7 cellular contexts compared by ENCODE assay signal in genomic region chr12:121793501-121793835, GRCh38. TPM values are rescaled to one million over a fixed set of nuclear protein-coding genes. Genes with fewer than 3 reads are reported as not detected.
DNase-seq lines count a peak whose midpoint lies in the region; ATAC-seq and TF ChIP-seq lines count a peak whose summit lies in the region.

A gene with protein sequence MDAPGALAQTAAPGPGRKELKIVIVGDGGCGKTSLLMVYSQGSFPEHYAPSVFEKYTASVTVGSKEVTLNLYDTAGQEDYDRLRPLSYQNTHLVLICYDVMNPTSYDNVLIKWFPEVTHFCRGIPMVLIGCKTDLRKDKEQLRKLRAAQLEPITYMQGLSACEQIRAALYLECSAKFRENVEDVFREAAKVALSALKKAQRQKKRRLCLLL (minus strand): TSS chr12:121793688. CDS start chr12:121793633, 55 bp downstream.

- no TSS peak for BruUV-seq in PC-9 (replicated peaks; lab: Mats Ljungman, UMichigan)

- no peaks in the 10 kb centered on the region for H3K9me3 Mint-ChIP-seq in stimulated activated effector memory CD8-positive, alpha-beta T cell treated with anti-CD3 and anti-CD28 coated beads, Interleukin-12 subunit alpha, Interleukin-12 subunit beta, amount 100 ng/mL, for 72 hours

- DNase-seq in PC-9 (no peak), body of pancreas (peak in 3 of 4 donors; percentile 44 to 54 (median 47)), iris pigment epithelial cell (ENCODE audit: low read depth) (peak; percentile 16), superior temporal gyrus (ENCODE audit: extremely low spot score) (no peak)
- DNase-seq in stimulated activated effector memory CD8-positive, alpha-beta T cell treated with anti-CD3 and anti-CD28 coated beads, Interleukin-12 subunit alpha, Interleukin-12 subunit beta, amount 100 ng/mL, for 72 hours (ENCODE audit: low spot score in 2 of 2): no peak

- H3K4me3 ChIP-seq in PC-9 (peak within 1 kb of the TSS; percentile 79), body of pancreas (peak within 1 kb of the TSS; percentile 4 to 43)

- 0 to 2% methylated on average over 11 to 30 of the region's 31 CpGs for WGBS in body of pancreas, 2 donors

- POLR2A ChIA-PET in PC-9 (lab: Charles Lee; ENCODE audit: unreplicated experiment): interaction anchor here (0.5 to 1.1 kb wide), 3 partner anchors 10 to 42 kb away, joined by 4 to 5 read pairs (median 4); no protein-coding TSS in a partner anchor

- intact Hi-C loops in PC-9 (cut with micrococcal nuclease; ENCODE audit: unreplicated experiment): loop anchor here (2.0 to 10.0 kb wide), 5 partner anchors 81 to 569 kb away; partner anchors contain the start of gene TMEM120B
- intact Hi-C loops in body of pancreas (cut with DNase I): loop anchor here (10.0 kb wide), 1 partner anchor 91 kb away; the partner anchor contains the start of gene PSMD9

- peak within 1 kb of the TSS; percentile 93 for H3K4me2 ChIP-seq in PC-9

- H3K27ac Mint-ChIP-seq in stimulated activated effector memory CD8-positive, alpha-beta T cell treated with anti-CD3 and anti-CD28 coated beads, Interleukin-12 subunit alpha, Interleukin-12 subunit beta, amount 100 ng/mL, for 72 hours: peak within 1 kb of the TSS; percentile 98

- H2AFZ ChIP-seq in PC-9: peak within 1 kb of the TSS; percentile 80

- peaks cover 71% of the 10 kb centered on the region for H3K4me1 ChIP-seq in PC-9 (replicated peaks; ENCODE audit: insufficient read depth)
- peaks cover 68% of the 10 kb centered on the region for H3K4me1 ChIP-seq in body of pancreas

- H3K36me3 Mint-ChIP-seq in stimulated activated effector memory CD8-positive, alpha-beta T cell treated with anti-CD3 and anti-CD28 coated beads, Interleukin-12 subunit alpha, Interleukin-12 subunit beta, amount 100 ng/mL, for 72 hours: peaks cover 86% of the 10 kb centered on the region

- peaks cover 70% of the 10 kb centered on the region for H3F3A ChIP-seq in PC-9 (ENCODE audit: insufficient read depth, low read depth)

- H3K4me1 Mint-ChIP-seq in stimulated activated effector memory CD8-positive, alpha-beta T cell treated with anti-CD3 and anti-CD28 coated beads, Interleukin-12 subunit alpha, Interleukin-12 subunit beta, amount 100 ng/mL, for 72 hours: peaks cover 69% of the 10 kb centered on the region

- TF ChIP-seq POLR2A in body of pancreas (IDR thresholded peaks at IDR 0.05): no peak

- H3K4me3 Mint-ChIP-seq in stimulated activated effector memory CD8-positive, alpha-beta T cell treated with anti-CD3 and anti-CD28 coated beads, Interleukin-12 subunit alpha, Interleukin-12 subunit beta, amount 100 ng/mL, for 72 hours: peak within 1 kb of the TSS; percentile 91

- peak within 1 kb of the TSS; percentile 100 for H3K27ac ChIP-seq in PC-9
- H3K27ac ChIP-seq in body of pancreas: peak within 1 kb of the TSS; percentile 89 to 100 (median 100)

- H3K9me2 ChIP-seq in PC-9 (ENCODE audit: insufficient read depth): no peaks in the 10 kb centered on the region

- H3K27me3 ChIP-seq in PC-9 (ENCODE audit: insufficient read depth, low read depth) (no peaks in the 10 kb centered on the region), body of pancreas (no peaks in the 10 kb centered on the region)

- CTCF ChIA-PET in PC-9 (lab: Charles Lee): interaction anchor here (0.6 to 4.9 kb wide), 8 partner anchors 18 to 241 kb away, joined by 3 to 32 read pairs (median 9); partner anchors contain the start of gene PSMD9

- peaks cover 72% of the 10 kb centered on the region for H3K79me2 ChIP-seq in PC-9 (ENCODE audit: low read depth)

- H3K9me3 ChIP-seq in PC-9 (ENCODE audit: insufficient read depth, low read depth) (no peaks in the 10 kb centered on the region), body of pancreas (no peaks in the 10 kb centered on the region)

- ATAC-seq in GM18511 (IDR thresholded peaks at IDR 0.05; ENCODE audit: unreplicated experiment) (peak; percentile 18), HG02763 (IDR thresholded peaks at IDR 0.05; ENCODE audit: unreplicated experiment) (peak; percentile 20), body of pancreas (no peak)
- ATAC-seq in stimulated activated effector memory CD8-positive, alpha-beta T cell treated with anti-CD3 and anti-CD28 coated beads, Interleukin-12 subunit alpha, Interleukin-12 subunit beta, amount 100 ng/mL, for 72 hours: peak; percentile 31

- H4K20me1 ChIP-seq in PC-9 (ENCODE audit: insufficient read depth): no peaks in the 10 kb centered on the region

- no peak for TF ChIP-seq CTCF in PC-9 (conservative IDR thresholded peaks at IDR 0.05)
- no peak for TF ChIP-seq CTCF in body of pancreas (IDR thresholded peaks at IDR 0.05)

- H3K36me3 ChIP-seq in PC-9 (ENCODE audit: low read depth): no peaks in the 10 kb centered on the region
- H3K36me3 ChIP-seq in body of pancreas (replicated peaks in 1 of 2; ENCODE audit: insufficient read depth in 1 of 2, low read depth in 2 of 2): no peaks in the 10 kb centered on the region

RNA-seq across cellular contexts. Expression of the gene that starts here (rescaled TPM):
- 132 and 179 TPM in 2 replicates for total RNA-seq in PC-9 (2021)
- total RNA-seq in body of pancreas: 10 to 100 TPM in 1 of 2 donors, 1 to 10 TPM in 1; 9.9 to 10.2 TPM

Comparison
In these comparisons a context has a peak if more than half of its experiments do, and no peak if none do; other contexts are left out.
1. RNA of the gene that starts here (total RNA-seq): 132 to 179 TPM in PC-9; 9.9 to 10.2 TPM in body of pancreas; every median in the first group is over 10 times any median in the second.
2. DNase-seq: peak in body of pancreas (3 of 4) and iris pigment epithelial cell (single experiment); none in PC-9 (0 of 2), stimulated activated effector memory CD8-positive, alpha-beta T cell treated with anti-CD3 and anti-CD28 coated beads, Interleukin-12 subunit alpha, Interleukin-12 subunit beta, amount 100 ng/mL, for 72 hours (0 of 2) and superior temporal gyrus (single experiment).